Comparison of ENCODE assay signal across 23 cellular contexts in the genomic region with DNA sequence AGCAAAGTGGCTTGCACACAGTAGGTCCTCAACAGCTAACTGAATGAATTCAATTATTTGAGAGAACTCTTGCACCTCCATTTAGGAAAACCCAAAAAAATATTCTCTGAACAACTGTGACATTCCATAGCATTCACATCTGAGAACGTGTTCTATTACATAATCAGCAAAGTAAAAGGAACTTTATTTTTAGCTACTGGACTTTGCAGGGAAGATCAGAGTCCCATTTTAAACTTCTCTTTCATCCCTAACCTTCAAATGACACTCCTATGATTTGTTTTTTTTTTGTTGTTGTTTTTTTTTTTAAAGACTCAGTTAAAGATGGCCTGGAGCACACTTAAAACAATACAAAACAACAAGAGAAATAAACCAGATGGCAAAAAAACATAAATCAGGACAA. TPM values are rescaled to one million over a fixed set of nuclear protein-coding genes. Genes with fewer than 3 reads are reported as not detected.
"Had no signal": no experiment of that assay in that cellular context is flagged by ENCODE, and none has a peak within 500 bp of the region (broad histone marks: within the 10 kb centered on the region; RNA-seq: fewer than 3 reads in every experiment).

No MANE protein-coding gene starts in this region.

- H3K4me3 ChIP-seq: ascending aorta, heart left ventricle, right lobe of liver, upper lobe of right lung had no signal

- H3K27ac ChIP-seq: ascending aorta, right lobe of liver, upper lobe of right lung had no signal

- DNase-seq: activated CD4-positive, alpha-beta T cell treated with anti-CD3 and anti-CD28 coated beads, Interleukin-2, amount 10 ng/mL, durations not matched to agents 24 days and 14 days; activated CD4-positive, CD25-positive, alpha-beta regulatory T cell; activated CD8-positive, alpha-beta T cell treated with anti-CD3 and anti-CD28 coated beads, Interleukin-2, amount 10 ng/mL, durations not matched to agents 7 days and 5 days; activated naive CD4-positive, alpha-beta T cell treated with Interleukin-2 at 50 U/mL for 16 hours; activated T-cell treated with anti-CD3 and anti-CD28 coated beads, Interleukin-2, amount 50 U/mL, for 24 hours; dermis blood vessel endothelial cell; effector memory CD8-positive, alpha-beta T cell; heart left ventricle; mammary epithelial cell; midbrain; nephron progenitor cell; right lobe of liver; SIG-M5; stimulated activated CD4-positive, alpha-beta T cell treated with anti-CD3 and anti-CD28 coated beads, Interleukin-4, amount 100 ng/mL, for 24 hours; T-cell; upper lobe of right lung had no signal

- H3K4me1 Mint-ChIP-seq: activated CD4-positive, alpha-beta T cell treated with anti-CD3 and anti-CD28 coated beads, Interleukin-2, amount 10 ng/mL, durations not matched to agents 24 days and 14 days; nephron progenitor cell; stimulated activated effector memory CD8-positive, alpha-beta T cell treated with anti-CD3 and anti-CD28 coated beads, Interleukin-12 subunit alpha, Interleukin-12 subunit beta, amount 100 ng/mL, for 72 hours; T-cell had no signal

- H3K9me3 ChIP-seq: ascending aorta, heart left ventricle, right lobe of liver, upper lobe of right lung had no signal

- H3K9me3 Mint-ChIP-seq: activated CD4-positive, alpha-beta T cell treated with anti-CD3 and anti-CD28 coated beads, Interleukin-2, amount 10 ng/mL, durations not matched to agents 24 days and 14 days; activated T-cell treated with anti-CD3 and anti-CD28 coated beads, Interleukin-2, amount 50 U/mL, for 24 hours; activated T-helper 2 cell treated with anti-CD3 and anti-CD28 coated beads, Interferon-gamma antibody, Interleukin-2, Interleukin-4, amounts not matched to agents 10 μg/mL and 5 μg/mL and 100 μg/mL, durations not matched to agents 14 hours and 24 hours and 36 hours; effector memory CD8-positive, alpha-beta T cell had no signal

- H3K4me1 ChIP-seq: ascending aorta, right lobe of liver, upper lobe of right lung had no signal

- H3K36me3 ChIP-seq: ascending aorta, heart left ventricle, right lobe of liver, upper lobe of right lung had no signal

- FAIRE-seq: bronchial epithelial cell, frontal cortex had no signal

- H3K36me3 Mint-ChIP-seq: stimulated activated effector memory CD8-positive, alpha-beta T cell treated with anti-CD3 and anti-CD28 coated beads, Interleukin-12 subunit alpha, Interleukin-12 subunit beta, amount 100 ng/mL, for 72 hours; T-cell had no signal

- ATAC-seq: activated CD8-positive, alpha-beta T cell treated with anti-CD3 and anti-CD28 coated beads, Interleukin-2, amount 10 ng/mL, durations not matched to agents 7 days and 5 days; effector memory CD8-positive, alpha-beta T cell; SK-N-SH treated with all-trans-retinoic acid at 6 μM for 48 hours; stimulated activated effector memory CD8-positive, alpha-beta T cell treated with anti-CD3 and anti-CD28 coated beads, Interleukin-12 subunit alpha, Interleukin-12 subunit beta, amount 100 ng/mL, for 72 hours; T-cell; upper lobe of right lung had no signal

- H3K27ac Mint-ChIP-seq: activated CD4-positive, alpha-beta T cell treated with anti-CD3 and anti-CD28 coated beads, Interleukin-2, amount 10 ng/mL, durations not matched to agents 24 days and 14 days; activated CD8-positive, alpha-beta T cell treated with anti-CD3 and anti-CD28 coated beads, Interleukin-2, amount 10 ng/mL, durations not matched to agents 7 days and 5 days; activated T-cell treated with anti-CD3 and anti-CD28 coated beads, Interleukin-2, amount 50 U/mL, for 24 hours; activated T-helper 2 cell treated with anti-CD3 and anti-CD28 coated beads, Interferon-gamma antibody, Interleukin-2, Interleukin-4, amounts not matched to agents 10 μg/mL and 5 μg/mL and 100 μg/mL, durations not matched to agents 14 hours and 24 hours and 36 hours; effector memory CD8-positive, alpha-beta T cell; nephron progenitor cell; progenitor cell of endocrine pancreas; stimulated activated effector memory CD8-positive, alpha-beta T cell treated with anti-CD3 and anti-CD28 coated beads, Interleukin-12 subunit alpha, Interleukin-12 subunit beta, amount 100 ng/mL, for 72 hours; T-cell had no signal

- H3K27me3 ChIP-seq: ascending aorta, right lobe of liver, upper lobe of right lung had no signal

- H3K4me3 Mint-ChIP-seq: activated CD4-positive, alpha-beta T cell treated with anti-CD3 and anti-CD28 coated beads, Interleukin-2, amount 10 ng/mL, durations not matched to agents 24 days and 14 days; activated CD8-positive, alpha-beta T cell treated with anti-CD3 and anti-CD28 coated beads, Interleukin-2, amount 10 ng/mL, durations not matched to agents 7 days and 5 days; activated T-cell treated with anti-CD3 and anti-CD28 coated beads, Interleukin-2, amount 50 U/mL, for 24 hours; effector memory CD8-positive, alpha-beta T cell; nephron progenitor cell; stimulated activated effector memory CD8-positive, alpha-beta T cell treated with anti-CD3 and anti-CD28 coated beads, Interleukin-12 subunit alpha, Interleukin-12 subunit beta, amount 100 ng/mL, for 72 hours; T-cell had no signal

- H3K27me3 Mint-ChIP-seq: activated CD4-positive, alpha-beta T cell treated with anti-CD3 and anti-CD28 coated beads, Interleukin-2, amount 10 ng/mL, durations not matched to agents 24 days and 14 days; progenitor cell of endocrine pancreas had no signal

RNA-seq across cellular contexts. Expression of gene RAI2, which starts 30.9 kb away (rescaled TPM):
- total RNA-seq: activated CD8-positive, alpha-beta T cell treated with anti-CD3 and anti-CD28 coated beads, Interleukin-2, amount 10 ng/mL, durations not matched to agents 7 days and 5 days; bronchial epithelial cell had no signal
- polyA plus RNA-seq: mammary epithelial cell had no signal
